Comparison of ENCODE assay signal across 8 cellular contexts in genomic region chr9:105694848-105695581, GRCh38. TPM values are rescaled to one million over a fixed set of nuclear protein-coding genes. Genes with fewer than 3 reads are reported as not detected.
DNase-seq lines count a peak whose midpoint lies in the region; ATAC-seq and TF ChIP-seq lines count a peak whose summit lies in the region.

No MANE protein-coding gene starts in this region.

- peak; percentile 23 for DNase-seq in DMS53 treated with DMSO at 0.1 percent for 48 hours (lab: John Stamatoyannopoulos, UW; ENCODE audit: unreplicated experiment)
- DNase-seq in SK-N-SH: peak; percentile 81
- peak; percentile 68 for DNase-seq in activated naive CD8-positive, alpha-beta T cell treated with anti-CD3 and anti-CD28 coated beads, Interleukin-2, amount 10 ng/mL, durations not matched to agents 7 days and 5 days
- peak; percentile 53 to 62 for DNase-seq in heart right ventricle
- peak; percentile 64 for DNase-seq in pons (ENCODE audit: low spot score)
- peak; percentile 56 for DNase-seq in ureter (ENCODE audit: low spot score)

- H3K4me1 Mint-ChIP-seq in activated naive CD8-positive, alpha-beta T cell treated with anti-CD3 and anti-CD28 coated beads, Interleukin-2, amount 10 ng/mL, durations not matched to agents 7 days and 5 days: peaks cover 12% of the 10 kb centered on the region

- no peaks in the 10 kb centered on the region for H3K36me3 ChIP-seq in HUES6 (ENCODE audit: control insufficient read depth, insufficient read depth, low read length)
- H3K36me3 ChIP-seq in SK-N-SH (replicated peaks in 1 of 2; ENCODE audit: control insufficient read depth in 1 of 2, insufficient read depth in 2 of 2, low read length in 1 of 2): no peaks in the 10 kb centered on the region
- H3K36me3 ChIP-seq in heart right ventricle: no peaks in the 10 kb centered on the region

- no peaks in the 10 kb centered on the region for H4K20me1 ChIP-seq in SK-N-SH (ENCODE audit: insufficient read depth)

- ATAC-seq in GM21528 (IDR thresholded peaks at IDR 0.05; ENCODE audit: low FRiP score, unreplicated experiment) (peak; percentile 71), heart right ventricle (peak; percentile 64 to 86 (median 82))
- ATAC-seq in activated naive CD8-positive, alpha-beta T cell treated with anti-CD3 and anti-CD28 coated beads, Interleukin-2, amount 10 ng/mL, durations not matched to agents 7 days and 5 days (ENCODE audit: low read depth): peak; percentile 66

- H2AFZ ChIP-seq in SK-N-SH (ENCODE audit: low read depth): peak overlapping the region; percentile 94

- intact Hi-C loops in heart right ventricle (cut with DNase I): loop anchor here in 2 of 10 donors (5.0 to 10.0 kb wide), 2 partner anchors 250 to 1203 kb away; partner anchors contain the start of gene FSD1L (in 1 of the 2)

- TF ChIP-seq CTCF in SK-N-SH (IDR thresholded peaks at IDR 0.05): no peak
- peak in 1 of 9 donors; percentile 7 for TF ChIP-seq CTCF in heart right ventricle (IDR thresholded peaks at IDR 0.05)

- no peak for TF ChIP-seq EP300 in SK-N-SH (IDR thresholded peaks at IDR 0.05; ENCODE audit: borderline replicate concordance in 1 of 2, low read depth in 1 of 2, low read length in 1 of 2)

- no peak overlapping the region for H3K27ac ChIP-seq in HUES6 (ENCODE audit: low read depth, low read length)
- no peak overlapping the region; a peak in 1 of 4 replicates for H3K27ac ChIP-seq in SK-N-SH (ENCODE audit: low read depth in 2 of 2, low read length in 1 of 2)
- peak overlapping the region; percentile 37 to 88 (median 80) for H3K27ac ChIP-seq in heart right ventricle

- no peaks in the 10 kb centered on the region for H3F3A ChIP-seq in SK-N-SH (replicated peaks; ENCODE audit: insufficient read depth)

- no peaks in the 10 kb centered on the region for H3K9me3 ChIP-seq in HUES6 (ENCODE audit: control insufficient read depth, insufficient read depth, low read depth, low read length)
- no peaks in the 10 kb centered on the region for H3K9me3 ChIP-seq in SK-N-SH
- no peaks in the 10 kb centered on the region for H3K9me3 ChIP-seq in heart right ventricle

- H3K4me1 ChIP-seq in HUES6 (ENCODE audit: control insufficient read depth, insufficient read depth, low read length) (peaks cover 8% of the 10 kb centered on the region), SK-N-SH (ENCODE audit: control insufficient read depth in 1 of 2, insufficient read depth in 2 of 2, low read depth in 1 of 2, low read length in 1 of 2) (peaks cover 0 to 9% of the 10 kb centered on the region in 2 experiments; a peak in 2 of 4 replicates), heart right ventricle (peaks cover 0 to 47% (median 29%) of the 10 kb centered on the region in 9 donors)

- no peaks in the 10 kb centered on the region for H3K79me2 ChIP-seq in SK-N-SH (ENCODE audit: insufficient read depth)

- H3K36me3 Mint-ChIP-seq in activated naive CD8-positive, alpha-beta T cell treated with anti-CD3 and anti-CD28 coated beads, Interleukin-2, amount 10 ng/mL, durations not matched to agents 7 days and 5 days: no peaks in the 10 kb centered on the region

- no peak for TF ChIP-seq RAD21 in SK-N-SH (IDR thresholded peaks at IDR 0.05; ENCODE audit: low read length)

- H3K27me3 Mint-ChIP-seq in activated naive CD8-positive, alpha-beta T cell treated with anti-CD3 and anti-CD28 coated beads, Interleukin-2, amount 10 ng/mL, durations not matched to agents 7 days and 5 days: peaks cover 22% of the 10 kb centered on the region

- WGBS in SK-N-SH (ENCODE audit: low lambda C conversion rate): 3% methylated on average over 31 of the region's 42 CpGs
- 1 to 2% methylated on average over 42 of the region's 42 CpGs for WGBS in heart right ventricle, 2 donors

- peaks cover 43% of the 10 kb centered on the region for H3K27me3 ChIP-seq in HUES6 (ENCODE audit: control insufficient read depth, insufficient read depth, low read length)
- H3K27me3 ChIP-seq in SK-N-SH (ENCODE audit: insufficient read depth): peaks cover 5% of the 10 kb centered on the region; the same call in 1 of the 2 replicates
- H3K27me3 ChIP-seq in heart right ventricle: peaks cover 0 to 37% (median 25%) of the 10 kb centered on the region in 7 donors

- POLR2A ChIA-PET in SK-N-SH (lab: Yijun Ruan, JAX): no interaction called here
- POLR2A ChIA-PET in activated naive CD8-positive, alpha-beta T cell treated with anti-CD3 and anti-CD28 coated beads, Interleukin-2, amount 10 ng/mL, durations not matched to agents 7 days and 5 days (lab: Charles Lee): no interaction called here

- peak overlapping the region; percentile 89 for H3K4me3 Mint-ChIP-seq in activated naive CD8-positive, alpha-beta T cell treated with anti-CD3 and anti-CD28 coated beads, Interleukin-2, amount 10 ng/mL, durations not matched to agents 7 days and 5 days

- peak overlapping the region; percentile 79 for H3K27ac Mint-ChIP-seq in activated naive CD8-positive, alpha-beta T cell treated with anti-CD3 and anti-CD28 coated beads, Interleukin-2, amount 10 ng/mL, durations not matched to agents 7 days and 5 days

- H3K9me2 ChIP-seq in SK-N-SH: no peaks in the 10 kb centered on the region

- H3K9ac ChIP-seq in HUES6 (ENCODE audit: low read length) (peak overlapping the region; percentile 25), SK-N-SH (peak overlapping the region; percentile 34; the same call in 1 of the 2 replicates)

- CTCF ChIA-PET in SK-N-SH (lab: Yijun Ruan, JAX): interaction anchor here (0.6 to 2.0 kb wide), 4 partner anchors 24 to 86 kb away, joined by 3 to 7 read pairs (median 6); no protein-coding TSS in a partner anchor

- H3K9me3 Mint-ChIP-seq in activated naive CD8-positive, alpha-beta T cell treated with anti-CD3 and anti-CD28 coated beads, Interleukin-2, amount 10 ng/mL, durations not matched to agents 7 days and 5 days: no peaks in the 10 kb centered on the region

- H3K4me2 ChIP-seq in SK-N-SH: peak overlapping the region; percentile 93

- H3K4me3 ChIP-seq in HUES6 (ENCODE audit: low read depth, low read length) (peak overlapping the region; percentile 93), SK-N-SH (ENCODE audit: low read depth in 2 of 2, low read length in 1 of 2) (peak overlapping the region; percentile 88 to 92), heart right ventricle (peak overlapping the region; percentile 66 to 97 (median 82))

TF ChIP-seq in SK-N-SH, 30 proteins besides CTCF, POLR2A, EP300 and RAD21:
- TF ChIP-seq USF1 (IDR thresholded peaks at IDR 0.05; ENCODE audit: borderline replicate concordance, low read depth) (peak; percentile 40; the same call in 1 of the 2 replicates), MXI1 (IDR thresholded peaks at IDR 0.05; ENCODE audit: low read depth, low read length) (peak; percentile 7; the same call in 1 of the 2 replicates), TEAD4 (IDR thresholded peaks at IDR 0.05; ENCODE audit: borderline replicate concordance, insufficient read depth) (no peak)
- TF ChIP-seq, protein P1, sequence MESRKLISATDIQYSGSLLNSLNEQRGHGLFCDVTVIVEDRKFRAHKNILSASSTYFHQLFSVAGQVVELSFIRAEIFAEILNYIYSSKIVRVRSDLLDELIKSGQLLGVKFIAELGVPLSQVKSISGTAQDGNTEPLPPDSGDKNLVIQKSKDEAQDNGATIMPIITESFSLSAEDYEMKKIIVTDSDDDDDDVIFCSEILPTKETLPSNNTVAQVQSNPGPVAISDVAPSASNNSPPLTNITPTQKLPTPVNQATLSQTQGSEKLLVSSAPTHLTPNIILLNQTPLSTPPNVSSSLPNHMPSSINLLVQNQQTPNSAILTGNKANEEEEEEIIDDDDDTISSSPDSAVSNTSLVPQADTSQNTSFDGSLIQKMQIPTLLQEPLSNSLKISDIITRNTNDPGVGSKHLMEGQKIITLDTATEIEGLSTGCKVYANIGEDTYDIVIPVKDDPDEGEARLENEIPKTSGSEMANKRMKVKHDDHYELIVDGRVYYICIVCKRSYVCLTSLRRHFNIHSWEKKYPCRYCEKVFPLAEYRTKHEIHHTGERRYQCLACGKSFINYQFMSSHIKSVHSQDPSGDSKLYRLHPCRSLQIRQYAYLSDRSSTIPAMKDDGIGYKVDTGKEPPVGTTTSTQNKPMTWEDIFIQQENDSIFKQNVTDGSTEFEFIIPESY (IDR thresholded peaks at IDR 0.05; ENCODE audit: borderline replicate concordance, low read depth): no peak
TF ChIP-seq in SK-N-SH: peak in this region for 2.

RNA-seq across cellular contexts. Expression of gene TMEM38B, which starts 0.7 kb away (rescaled TPM):
- polyA plus RNA-seq in SK-N-SH (2012; rRNA removed) (6.8 and 10.5 TPM in 2 replicates), heart right ventricle (10 to 100 TPM; 13.5 to 17.0 TPM)
- 9.0 and 11.2 TPM in 2 replicates for polyA plus RNA-seq in SK-N-SH (2012; cell fraction: cytosol; rRNA removed)
- 1.2 and 3.0 TPM in 2 replicates for polyA plus RNA-seq in SK-N-SH (2012; cell fraction: nucleus; rRNA removed)
- 1 to 10 TPM; 8.6 to 9.4 TPM for total RNA-seq in activated naive CD8-positive, alpha-beta T cell treated with anti-CD3 and anti-CD28 coated beads, Interleukin-2, amount 10 ng/mL, durations not matched to agents 7 days and 5 days
- total RNA-seq in heart right ventricle (10 to 100 TPM; 49.1 to 68.4 (median 55.2) TPM), ureter (11.1 TPM)

RNA-seq across cellular contexts. Expression of gene TAL2, which starts 32.8 kb away (rescaled TPM):
- polyA plus RNA-seq in SK-N-SH (2012; rRNA removed) (0.15 and 0.47 TPM in 2 replicates), heart right ventricle (under 1 TPM in 1 of 2 donors, not detected in 1; 0.09 TPM)
- polyA plus RNA-seq in SK-N-SH (2012; cell fraction: cytosol; rRNA removed): not detected in 2 replicates
- polyA plus RNA-seq in SK-N-SH (2012; cell fraction: nucleus; rRNA removed): 0.27 and 0.71 TPM in 2 replicates
- total RNA-seq in activated naive CD8-positive, alpha-beta T cell treated with anti-CD3 and anti-CD28 coated beads, Interleukin-2, amount 10 ng/mL, durations not matched to agents 7 days and 5 days: not detected
- total RNA-seq in heart right ventricle (not detected), ureter (not detected)

Comparison
In these comparisons a context has a peak if more than half of its experiments do, and no peak if none do; other contexts are left out.
1. DNase-seq: peak in every context shown above with its lines; median percentile 81 in SK-N-SH; 68 in activated naive CD8-positive, alpha-beta T cell treated with anti-CD3 and anti-CD28 coated beads, Interleukin-2, amount 10 ng/mL, durations not matched to agents 7 days and 5 days; 64 in pons; 58 in heart right ventricle; 56 in ureter; 23 in DMS53 treated with DMSO at 0.1 percent for 48 hours.
2. H3K27ac ChIP-seq: peak in heart right ventricle (10 of 10); none in HUES6 (single experiment) and SK-N-SH (0 of 2).
3. Peak in every context shown above with its lines, with median percentiles within 50 percentile points of each other: ATAC-seq and H3K4me3 ChIP-seq.